8 cellular contexts compared by ENCODE assay signal in genomic region chr2:60735496-60736250, GRCh38. TPM values are rescaled to one million over a fixed set of nuclear protein-coding genes. Genes with fewer than 3 reads are reported as not detected.
A peak's percentile ranks its signal among the peaks of the same experiment; 100 is the strongest.
DNase-seq lines count a peak whose midpoint lies in the region; ATAC-seq, FAIRE-seq and TF ChIP-seq lines count a peak whose summit lies in the region.

No MANE protein-coding gene starts in this region.

- H3K9me2 ChIP-seq in hepatocyte (replicated peaks; ENCODE audit: insufficient read depth): no peaks in the 10 kb centered on the region

- ATAC-seq in GM19023 (IDR thresholded peaks at IDR 0.05; ENCODE audit: unreplicated experiment) (no peak), GM19324 (IDR thresholded peaks at IDR 0.05; ENCODE audit: low FRiP score, unreplicated experiment) (no peak), HG02610 (IDR thresholded peaks at IDR 0.05; ENCODE audit: unreplicated experiment) (no peak)

- no peaks in the 10 kb centered on the region for H3K4me1 ChIP-seq in hepatocyte (ENCODE audit: insufficient read depth)
- no peaks in the 10 kb centered on the region for H3K4me1 ChIP-seq in small intestine (ENCODE audit: control insufficient read depth in 2 of 2, insufficient read depth in 1 of 2, low read depth in 1 of 2, low read length in 1 of 2)

- H3K27ac ChIP-seq in AG04450 (ENCODE audit: low read depth, low read length): no peak overlapping the region
- H3K27ac ChIP-seq in hepatocyte: no peak overlapping the region
- no peak overlapping the region for H3K27ac ChIP-seq in small intestine (ENCODE audit: low read depth in 1 of 2, low read length in 1 of 2)

- no peaks in the 10 kb centered on the region for H3K9me3 ChIP-seq in AG04450 (ENCODE audit: control insufficient read depth, insufficient read depth, low read length)
- no peaks in the 10 kb centered on the region for H3K9me3 ChIP-seq in hepatocyte (ENCODE audit: low read depth)
- no peaks in the 10 kb centered on the region for H3K9me3 ChIP-seq in small intestine (ENCODE audit: control insufficient read depth, low read depth)

- peak overlapping the region; percentile 48 for H2AFZ ChIP-seq in hepatocyte

- H3K4me3 ChIP-seq in AG04450 (ENCODE audit: low read depth, low read length) (peak overlapping the region; percentile 34), hepatocyte (peak overlapping the region; percentile 21), small intestine (ENCODE audit: low read depth in 1 of 2, low read length in 2 of 2) (peak overlapping the region; percentile 26 to 51)

- no peak for TF ChIP-seq EP300 in Ishikawa (IDR thresholded peaks at IDR 0.05; ENCODE audit: borderline replicate concordance)

- no peaks in the 10 kb centered on the region for H3K79me2 ChIP-seq in hepatocyte

- no peak for TF ChIP-seq RAD21 in Ishikawa (IDR thresholded peaks at IDR 0.05; ENCODE audit: low read depth)

- H4K20me1 ChIP-seq in hepatocyte (ENCODE audit: insufficient read depth, poor library complexity, severe bottlenecking): no peaks in the 10 kb centered on the region

- WGBS in hepatocyte (ENCODE audit: low lambda C conversion rate, missing lambda C conversion rate): 2% methylated on average over 42 of the region's 46 CpGs
- WGBS in small intestine, 3 donors: 1 to 2% (median 1%) methylated on average over 39 to 46 of the region's 46 CpGs

- no peak for FAIRE-seq in small intestine (lab: Jason Lieb, UNC)

- peak overlapping the region; percentile 78 for H3K4me2 ChIP-seq in hepatocyte

- H3K36me3 ChIP-seq in hepatocyte (replicated peaks; ENCODE audit: insufficient read depth, low read depth) (no peaks in the 10 kb centered on the region), small intestine (ENCODE audit: control insufficient read depth in 2 of 2, insufficient read depth in 2 of 2, low read length in 2 of 2) (no peaks in the 10 kb centered on the region)

- no peak for TF ChIP-seq CTCF in AG04450 (IDR thresholded peaks at IDR 0.05; ENCODE audit: low read depth, low read length)
- no peak for TF ChIP-seq CTCF in hepatocyte (IDR thresholded peaks at IDR 0.05; ENCODE audit: poor library complexity)

- CTCF ChIA-PET in AG04450 (lab: Charles Lee): interaction anchor here (1.1 kb wide), 1 partner anchor 28 kb away, joined by 3 read pairs; no protein-coding TSS in a partner anchor

- POLR2A ChIA-PET in AG04450 (lab: Yijun Ruan, JAX): no interaction called here

- no peak for DNase-seq in AG04450 (ENCODE audit: low read depth, low spot score)
- peak; percentile 51 for DNase-seq in activated gamma-delta T cell treated with Interleukin-2 at 50 U/mL for 16 hours
- DNase-seq in hepatocyte (ENCODE audit: low spot score): peak; percentile 16
- peak; percentile 47 for DNase-seq in small intestine

- peaks cover 18% of the 10 kb centered on the region for H3K27me3 ChIP-seq in AG04450 (ENCODE audit: control insufficient read depth, insufficient read depth, low read length)
- peaks cover 20% of the 10 kb centered on the region for H3K27me3 ChIP-seq in hepatocyte
- H3K27me3 ChIP-seq in small intestine (ENCODE audit: control insufficient read depth in 2 of 2, insufficient read depth in 2 of 2, low read length in 2 of 2): peaks cover 0 to 13% of the 10 kb centered on the region in 2 donors

TF ChIP-seq in Ishikawa, 13 proteins besides CTCF, POLR2A, EP300 and RAD21:
- TF ChIP-seq NFIC (IDR thresholded peaks at IDR 0.05) (no peak), YY1 (IDR thresholded peaks at IDR 0.05; ENCODE audit: low read depth) (no peak), EGR1 (IDR thresholded peaks at IDR 0.05) (0 out of 2 replicates have a peak, but pooled peaks have one; percentile 16), TEAD4 (IDR thresholded peaks at IDR 0.05) (no peak), MAX (IDR thresholded peaks at IDR 0.05) (peak; percentile 25; the same call in 1 of the 2 replicates), CREB1 (IDR thresholded peaks at IDR 0.05; ENCODE audit: low read depth) (no peak), TAF1 (IDR thresholded peaks at IDR 0.05; ENCODE audit: low read depth) (no peak), FOXM1 (IDR thresholded peaks at IDR 0.05; ENCODE audit: borderline replicate concordance, low read depth) (no peak), ZBTB7A (IDR thresholded peaks at IDR 0.05; ENCODE audit: low read depth) (no peak), TCF12 (IDR thresholded peaks at IDR 0.05; ENCODE audit: low read depth) (no peak), CEBPB (IDR thresholded peaks at IDR 0.05) (no peak)
- TF ChIP-seq, protein P1, sequence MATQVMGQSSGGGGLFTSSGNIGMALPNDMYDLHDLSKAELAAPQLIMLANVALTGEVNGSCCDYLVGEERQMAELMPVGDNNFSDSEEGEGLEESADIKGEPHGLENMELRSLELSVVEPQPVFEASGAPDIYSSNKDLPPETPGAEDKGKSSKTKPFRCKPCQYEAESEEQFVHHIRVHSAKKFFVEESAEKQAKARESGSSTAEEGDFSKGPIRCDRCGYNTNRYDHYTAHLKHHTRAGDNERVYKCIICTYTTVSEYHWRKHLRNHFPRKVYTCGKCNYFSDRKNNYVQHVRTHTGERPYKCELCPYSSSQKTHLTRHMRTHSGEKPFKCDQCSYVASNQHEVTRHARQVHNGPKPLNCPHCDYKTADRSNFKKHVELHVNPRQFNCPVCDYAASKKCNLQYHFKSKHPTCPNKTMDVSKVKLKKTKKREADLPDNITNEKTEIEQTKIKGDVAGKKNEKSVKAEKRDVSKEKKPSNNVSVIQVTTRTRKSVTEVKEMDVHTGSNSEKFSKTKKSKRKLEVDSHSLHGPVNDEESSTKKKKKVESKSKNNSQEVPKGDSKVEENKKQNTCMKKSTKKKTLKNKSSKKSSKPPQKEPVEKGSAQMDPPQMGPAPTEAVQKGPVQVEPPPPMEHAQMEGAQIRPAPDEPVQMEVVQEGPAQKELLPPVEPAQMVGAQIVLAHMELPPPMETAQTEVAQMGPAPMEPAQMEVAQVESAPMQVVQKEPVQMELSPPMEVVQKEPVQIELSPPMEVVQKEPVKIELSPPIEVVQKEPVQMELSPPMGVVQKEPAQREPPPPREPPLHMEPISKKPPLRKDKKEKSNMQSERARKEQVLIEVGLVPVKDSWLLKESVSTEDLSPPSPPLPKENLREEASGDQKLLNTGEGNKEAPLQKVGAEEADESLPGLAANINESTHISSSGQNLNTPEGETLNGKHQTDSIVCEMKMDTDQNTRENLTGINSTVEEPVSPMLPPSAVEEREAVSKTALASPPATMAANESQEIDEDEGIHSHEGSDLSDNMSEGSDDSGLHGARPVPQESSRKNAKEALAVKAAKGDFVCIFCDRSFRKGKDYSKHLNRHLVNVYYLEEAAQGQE (IDR thresholded peaks at IDR 0.05; ENCODE audit: low read depth): no peak
- TF ChIP-seq, protein P2, sequence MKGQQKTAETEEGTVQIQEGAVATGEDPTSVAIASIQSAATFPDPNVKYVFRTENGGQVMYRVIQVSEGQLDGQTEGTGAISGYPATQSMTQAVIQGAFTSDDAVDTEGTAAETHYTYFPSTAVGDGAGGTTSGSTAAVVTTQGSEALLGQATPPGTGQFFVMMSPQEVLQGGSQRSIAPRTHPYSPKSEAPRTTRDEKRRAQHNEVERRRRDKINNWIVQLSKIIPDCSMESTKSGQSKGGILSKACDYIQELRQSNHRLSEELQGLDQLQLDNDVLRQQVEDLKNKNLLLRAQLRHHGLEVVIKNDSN (IDR thresholded peaks at IDR 0.05): no peak

RNA-seq across cellular contexts. Expression of gene PAPOLG, which starts 20.4 kb away (rescaled TPM):
- polyA plus RNA-seq in AG04450 (2011; rRNA removed) (10.3 and 15.3 TPM in 2 replicates), hepatocyte (3.4 and 6.6 TPM in 2 replicates), small intestine (1 to 10 TPM; 2.7 to 3.8 (median 3.5) TPM)
- 12.3 and 16.1 TPM in 2 replicates for polyA minus RNA-seq in AG04450 (2011; rRNA and poly(A)+ RNA removed)
- 13.5 and 14.4 TPM in 2 replicates for total RNA-seq in hepatocyte
